In genomic region chr18:62370386-62370785, GRCh38 we compare ENCODE assay signal across 1 cellular context.
TF ChIP-seq lines count a peak whose summit lies in the region.

No MANE protein-coding gene starts in this region.

TF ChIP-seq in K562, 482 proteins besides CTCF, POLR2A, EP300 and RAD21 (continued from another document):
- TF ChIP-seq ZFP91 (CRISPR knock-in tag; IDR thresholded peaks at IDR 0.05), result no peak
